In genomic region chr5:37838152-37838932, GRCh38 we compare ENCODE assay signal across 8 cellular contexts. TPM values are rescaled to one million over a fixed set of nuclear protein-coding genes. Genes with fewer than 3 reads are reported as not detected.
DNase-seq lines count a peak whose midpoint lies in the region; ATAC-seq and TF ChIP-seq lines count a peak whose summit lies in the region.

No MANE protein-coding gene starts in this region.

- H3K36me3 Mint-ChIP-seq in activated CD8-positive, alpha-beta T cell treated with anti-CD3 and anti-CD28 coated beads, Interleukin-2, amount 10 ng/mL, durations not matched to agents 7 days and 5 days (ENCODE audit: low read depth): peaks cover 2% of the 10 kb centered on the region

- in situ Hi-C loops in KBM-7 (cut with MboI; ENCODE audit: low pct_unique_long_range_greater_than_20kb, low sequenced_read_pairs): no loop called here

- H3K27ac Mint-ChIP-seq in activated CD8-positive, alpha-beta T cell treated with anti-CD3 and anti-CD28 coated beads, Interleukin-2, amount 10 ng/mL, durations not matched to agents 7 days and 5 days: no peak overlapping the region

- peak; percentile 32 for DNase-seq in GM10266 (ENCODE audit: extremely low spot score)
- no peak for DNase-seq in activated CD8-positive, alpha-beta T cell treated with anti-CD3 and anti-CD28 coated beads, Interleukin-2, amount 10 ng/mL, durations not matched to agents 7 days and 5 days
- no peak for DNase-seq in right atrium auricular region (ENCODE audit: low spot score)
- no peak for DNase-seq in NCI-H1105 (lab: John Stamatoyannopoulos, UW)
- DNase-seq in KBM-7: no peak

- H3K36me3 ChIP-seq in ACC112 (ENCODE audit: insufficient read depth, low read length): no peaks in the 10 kb centered on the region
- no peaks in the 10 kb centered on the region for H3K36me3 ChIP-seq in right atrium auricular region
- H3K36me3 ChIP-seq in skeletal muscle tissue (ENCODE audit: control insufficient read depth in 3 of 3, insufficient read depth in 3 of 3, low read length in 3 of 3): peaks cover 0 to 3% (median 0%) of the 10 kb centered on the region in 3 donors

- peaks cover 29% of the 10 kb centered on the region for H3K4me1 Mint-ChIP-seq in activated CD8-positive, alpha-beta T cell treated with anti-CD3 and anti-CD28 coated beads, Interleukin-2, amount 10 ng/mL, durations not matched to agents 7 days and 5 days (ENCODE audit: low read depth)

- POLR2A ChIA-PET in activated CD8-positive, alpha-beta T cell treated with anti-CD3 and anti-CD28 coated beads, Interleukin-2, amount 10 ng/mL, durations not matched to agents 7 days and 5 days (lab: Charles Lee): no interaction called here

- CTCF ChIA-PET in activated CD8-positive, alpha-beta T cell treated with anti-CD3 and anti-CD28 coated beads, Interleukin-2, amount 10 ng/mL, durations not matched to agents 7 days and 5 days (lab: Charles Lee): no interaction called here

- no peaks in the 10 kb centered on the region for H3K9me3 ChIP-seq in right atrium auricular region
- no peaks in the 10 kb centered on the region for H3K9me3 ChIP-seq in skeletal muscle tissue (ENCODE audit: control insufficient read depth in 3 of 3, low read length in 3 of 3)

- peaks cover 74% of the 10 kb centered on the region for H3K27me3 Mint-ChIP-seq in activated CD8-positive, alpha-beta T cell treated with anti-CD3 and anti-CD28 coated beads, Interleukin-2, amount 10 ng/mL, durations not matched to agents 7 days and 5 days (ENCODE audit: low read depth)

- H3K4me3 ChIP-seq in ACC112 (ENCODE audit: low read depth, low read length) (peak overlapping the region; percentile 77), right atrium auricular region (peak overlapping the region; percentile 32 to 57), skeletal muscle tissue (ENCODE audit: low read length in 3 of 3) (peak overlapping the region; percentile 71 to 85 (median 73))

- no peak overlapping the region for H3K27ac ChIP-seq in ACC112 (ENCODE audit: low read depth, low read length)
- H3K27ac ChIP-seq in right atrium auricular region: no peak overlapping the region
- peak overlapping the region; percentile 87 for H3K27ac ChIP-seq in skeletal muscle tissue (ENCODE audit: low read depth, low read length)

- H3K4me3 Mint-ChIP-seq in activated CD8-positive, alpha-beta T cell treated with anti-CD3 and anti-CD28 coated beads, Interleukin-2, amount 10 ng/mL, durations not matched to agents 7 days and 5 days: peak overlapping the region; percentile 54

- peak; percentile 21 for TF ChIP-seq CTCF in GM10266 (IDR thresholded peaks at IDR 0.05; ENCODE audit: control insufficient read depth, insufficient read depth, low read depth, missing control alignments)
- no peak for TF ChIP-seq CTCF in right atrium auricular region (IDR thresholded peaks at IDR 0.05)

- H3K9me3 Mint-ChIP-seq in activated CD8-positive, alpha-beta T cell treated with anti-CD3 and anti-CD28 coated beads, Interleukin-2, amount 10 ng/mL, durations not matched to agents 7 days and 5 days (ENCODE audit: insufficient read depth): no peaks in the 10 kb centered on the region

- H3K4me1 ChIP-seq in ACC112 (ENCODE audit: control insufficient read depth, insufficient read depth, low read length, unreplicated experiment): peaks cover 4% of the 10 kb centered on the region
- peaks cover 0 to 52% of the 10 kb centered on the region in 2 donors for H3K4me1 ChIP-seq in right atrium auricular region
- H3K4me1 ChIP-seq in skeletal muscle tissue (ENCODE audit: control insufficient read depth in 3 of 3, insufficient read depth in 3 of 3, low read length in 3 of 3): peaks cover 24 to 41% (median 39%) of the 10 kb centered on the region in 3 donors

- no peak for ATAC-seq in activated CD8-positive, alpha-beta T cell treated with anti-CD3 and anti-CD28 coated beads, Interleukin-2, amount 10 ng/mL, durations not matched to agents 7 days and 5 days
- no peak for ATAC-seq in HG02610 (IDR thresholded peaks at IDR 0.05; ENCODE audit: unreplicated experiment)

- H2AFZ ChIP-seq in ACC112 (ENCODE audit: low read length, unreplicated experiment): peak overlapping the region; percentile 70

- H3K27me3 ChIP-seq in ACC112 (ENCODE audit: insufficient read depth, low read length) (peaks cover 84% of the 10 kb centered on the region), right atrium auricular region (peaks cover 0 to 14% of the 10 kb centered on the region in 2 donors), skeletal muscle tissue (ENCODE audit: control insufficient read depth in 3 of 3, insufficient read depth in 3 of 3, low read length in 3 of 3) (peaks cover 36 to 57% (median 45%) of the 10 kb centered on the region in 3 donors)

- H3K9ac ChIP-seq in skeletal muscle tissue (ENCODE audit: low read depth in 1 of 3, low read length in 3 of 3): peak overlapping the region; percentile 81 to 91 (median 85)

- H3K79me2 ChIP-seq in ACC112 (ENCODE audit: control insufficient read depth, insufficient read depth, low read length, unreplicated experiment): no peaks in the 10 kb centered on the region

RNA-seq across cellular contexts. Expression of gene GDNF, which starts 1.5 kb away (rescaled TPM):
- not detected for total RNA-seq in activated CD8-positive, alpha-beta T cell treated with anti-CD3 and anti-CD28 coated beads, Interleukin-2, amount 10 ng/mL, durations not matched to agents 7 days and 5 days
- total RNA-seq in right atrium auricular region: under 1 TPM; 0.19 to 0.31 TPM
- total RNA-seq in skeletal muscle tissue: 0.52 TPM
